ENCODE assay signal across 23 cellular contexts in genomic region chr10:71112138-71112785, GRCh38.
"Had no signal": no experiment of that assay in that cellular context is flagged by ENCODE, and none has a peak within 500 bp of the region (broad histone marks: within the 10 kb centered on the region; RNA-seq: fewer than 3 reads in every experiment).

No MANE protein-coding gene starts in this region.

- H3K27ac ChIP-seq: SJSA1, SK-N-MC had no signal

- H3K27me3 ChIP-seq: SJSA1 had no signal

- FAIRE-seq: RCC 7860 had no signal

- H3K4me3 ChIP-seq: MG63, SJSA1, SK-N-MC had no signal

- H3K36me3 ChIP-seq: MG63, SJSA1 had no signal

- DNase-seq: Karpas-422, KG1, MG63, NCI-H1092, NCI-H1105 treated with DMSO at 0.1 percent for 48 hours, NCI-H1417 treated with DMSO at 0.1 percent for 48 hours, NCI-H146, NCI-H1694 treated with DMSO at 0.1 percent for 48 hours, NCI-H1930, NCI-H2081, NCI-H2107, NCI-H2227 treated with DMSO at 0.1 percent for 48 hours, NCI-H446, NCI-H510A, NCI-H524 treated with DMSO at 0.1 percent for 48 hours, NCI-H69, NCI-H774, Right ventricle myocardium superior, RPMI8226, SIG-M5 had no signal

- H3K9me3 ChIP-seq: SJSA1 had no signal

- H3K4me1 ChIP-seq: SJSA1 had no signal
